Comparison of ENCODE assay signal across 8 cellular contexts in the genomic region with DNA sequence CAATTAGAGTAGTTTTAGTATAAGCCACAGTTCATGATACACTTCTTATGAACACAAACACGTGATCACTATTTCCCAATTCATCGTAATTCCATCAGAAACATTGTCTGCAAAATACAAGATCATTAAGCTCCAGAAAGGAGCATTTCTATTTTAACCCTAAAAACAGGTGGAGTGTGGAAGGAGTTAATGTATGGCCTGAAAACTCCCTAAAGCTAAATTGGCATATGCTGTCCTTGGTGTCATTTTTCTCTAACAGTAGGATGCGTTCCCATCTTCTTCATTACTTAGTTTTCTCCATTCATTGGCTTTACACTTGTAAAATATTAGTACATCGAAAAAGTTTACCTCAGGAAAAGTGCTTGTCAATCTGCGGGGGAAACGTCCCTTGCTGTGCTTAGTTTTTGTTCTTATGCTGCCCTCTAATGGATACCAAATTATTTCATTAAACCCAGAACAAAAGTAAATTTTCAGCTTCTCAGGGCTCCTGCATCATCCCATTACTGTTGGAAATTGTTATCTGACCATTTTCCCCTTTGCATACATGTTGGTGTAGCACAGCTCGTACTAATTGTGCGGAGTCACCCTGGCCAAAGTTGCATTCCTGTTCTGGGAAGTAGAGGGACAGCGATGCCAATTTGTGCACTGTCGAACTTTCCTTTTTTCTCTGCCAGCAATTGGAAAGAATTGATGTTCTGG.
DNase-seq lines count a peak whose midpoint lies in the region; ATAC-seq and TF ChIP-seq lines count a peak whose summit lies in the region.

No MANE protein-coding gene starts in this region.

- peak; percentile 51 for TF ChIP-seq CTCF in RWPE1 (conservative IDR thresholded peaks at IDR 0.05; ENCODE audit: low read depth)

- peak; percentile 79 for TF ChIP-seq RAD21 in Ishikawa (IDR thresholded peaks at IDR 0.05; ENCODE audit: low read depth)

- peaks cover 5% of the 10 kb centered on the region for H3K4me1 Mint-ChIP-seq in activated CD8-positive, alpha-beta memory T cell treated with anti-CD3 and anti-CD28 coated beads, Interleukin-2, amount 10 ng/mL, durations not matched to agents 7 days and 5 days
- H3K4me1 Mint-ChIP-seq in effector memory CD8-positive, alpha-beta T cell (ENCODE audit: low read depth in 2 of 2), result peaks cover 0 to 4% of the 10 kb centered on the region in 2 donors

- no peak overlapping the region for H3K4me3 Mint-ChIP-seq in activated CD8-positive, alpha-beta memory T cell treated with anti-CD3 and anti-CD28 coated beads, Interleukin-2, amount 10 ng/mL, durations not matched to agents 7 days and 5 days
- no peak overlapping the region for H3K4me3 Mint-ChIP-seq in effector memory CD8-positive, alpha-beta T cell

- H3K27me3 Mint-ChIP-seq in activated CD8-positive, alpha-beta memory T cell treated with anti-CD3 and anti-CD28 coated beads, Interleukin-2, amount 10 ng/mL, durations not matched to agents 7 days and 5 days, result no peaks in the 10 kb centered on the region
- no peaks in the 10 kb centered on the region for H3K27me3 Mint-ChIP-seq in effector memory CD8-positive, alpha-beta T cell

- no peak overlapping the region for H3K27ac Mint-ChIP-seq in activated CD8-positive, alpha-beta memory T cell treated with anti-CD3 and anti-CD28 coated beads, Interleukin-2, amount 10 ng/mL, durations not matched to agents 7 days and 5 days
- no peak overlapping the region for H3K27ac Mint-ChIP-seq in effector memory CD8-positive, alpha-beta T cell

- H3K27ac ChIP-seq in RWPE1, result no peak overlapping the region

- CTCF ChIA-PET in activated CD8-positive, alpha-beta memory T cell treated with anti-CD3 and anti-CD28 coated beads, Interleukin-2, amount 10 ng/mL, durations not matched to agents 7 days and 5 days (lab: Charles Lee), result interaction anchor here (0.7 to 4.8 kb wide), 13 partner anchors 8 to 303 kb away, joined by 3 to 26 read pairs (median 4); a partner anchor contains a TSS
- CTCF ChIA-PET in RWPE1 (lab: Yijun Ruan, JAX), result interaction anchor here (0.6 to 1.8 kb wide), 12 partner anchors 10 to 1210 kb away, joined by 3 to 11 read pairs (median 4); no protein-coding TSS in a partner anchor

- H3K36me3 Mint-ChIP-seq in activated CD8-positive, alpha-beta memory T cell treated with anti-CD3 and anti-CD28 coated beads, Interleukin-2, amount 10 ng/mL, durations not matched to agents 7 days and 5 days, result no peaks in the 10 kb centered on the region
- no peaks in the 10 kb centered on the region for H3K36me3 Mint-ChIP-seq in effector memory CD8-positive, alpha-beta T cell (ENCODE audit: insufficient read depth)

- H3K9me3 Mint-ChIP-seq in activated CD8-positive, alpha-beta memory T cell treated with anti-CD3 and anti-CD28 coated beads, Interleukin-2, amount 10 ng/mL, durations not matched to agents 7 days and 5 days (ENCODE audit: low read depth), result no peaks in the 10 kb centered on the region
- H3K9me3 Mint-ChIP-seq in effector memory CD8-positive, alpha-beta T cell, result no peaks in the 10 kb centered on the region

- no peak for DNase-seq in activated CD8-positive, alpha-beta memory T cell treated with anti-CD3 and anti-CD28 coated beads, Interleukin-2, amount 10 ng/mL, durations not matched to agents 7 days and 5 days
- no peak for DNase-seq in activated CD8-positive, alpha-beta memory T cell treated with anti-CD3 and anti-CD28 coated beads for 24 hours
- DNase-seq in RWPE1 (ENCODE audit: low spot score) (peak; percentile 42), midbrain (lab: John Stamatoyannopoulos, UW) (peak; percentile 51)
- DNase-seq in effector memory CD8-positive, alpha-beta T cell, result peak in 1 of 3 experiments; percentile 3
- DNase-seq in activated CD4-positive, CD25-positive, alpha-beta regulatory T cell (lab: John Stamatoyannopoulos, UW), result no peak

- POLR2A ChIA-PET in RWPE1 (lab: Yijun Ruan, JAX; ENCODE audit: low non-redundant PET), result no interaction called here

- peak; percentile 60 for ATAC-seq in activated CD8-positive, alpha-beta memory T cell treated with anti-CD3 and anti-CD28 coated beads, Interleukin-2, amount 10 ng/mL, durations not matched to agents 7 days and 5 days
- peak; percentile 75 for ATAC-seq in GM21390 (IDR thresholded peaks at IDR 0.05; ENCODE audit: unreplicated experiment)
- peak; percentile 64 for ATAC-seq in effector memory CD8-positive, alpha-beta T cell (replicated peaks)

- no peak for TF ChIP-seq EP300 in Ishikawa (IDR thresholded peaks at IDR 0.05; ENCODE audit: borderline replicate concordance)

TF ChIP-seq in Ishikawa, 13 proteins besides CTCF, POLR2A, EP300 and RAD21:
- TF ChIP-seq, protein P1, sequence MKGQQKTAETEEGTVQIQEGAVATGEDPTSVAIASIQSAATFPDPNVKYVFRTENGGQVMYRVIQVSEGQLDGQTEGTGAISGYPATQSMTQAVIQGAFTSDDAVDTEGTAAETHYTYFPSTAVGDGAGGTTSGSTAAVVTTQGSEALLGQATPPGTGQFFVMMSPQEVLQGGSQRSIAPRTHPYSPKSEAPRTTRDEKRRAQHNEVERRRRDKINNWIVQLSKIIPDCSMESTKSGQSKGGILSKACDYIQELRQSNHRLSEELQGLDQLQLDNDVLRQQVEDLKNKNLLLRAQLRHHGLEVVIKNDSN (IDR thresholded peaks at IDR 0.05), result no peak
- TF ChIP-seq YY1 (IDR thresholded peaks at IDR 0.05; ENCODE audit: low read depth) (no peak), TEAD4 (IDR thresholded peaks at IDR 0.05) (no peak), ZBTB7A (IDR thresholded peaks at IDR 0.05; ENCODE audit: low read depth) (no peak), TCF12 (IDR thresholded peaks at IDR 0.05; ENCODE audit: low read depth) (no peak), NFIC (IDR thresholded peaks at IDR 0.05) (no peak), CREB1 (IDR thresholded peaks at IDR 0.05; ENCODE audit: low read depth) (no peak)
- TF ChIP-seq, protein P2, sequence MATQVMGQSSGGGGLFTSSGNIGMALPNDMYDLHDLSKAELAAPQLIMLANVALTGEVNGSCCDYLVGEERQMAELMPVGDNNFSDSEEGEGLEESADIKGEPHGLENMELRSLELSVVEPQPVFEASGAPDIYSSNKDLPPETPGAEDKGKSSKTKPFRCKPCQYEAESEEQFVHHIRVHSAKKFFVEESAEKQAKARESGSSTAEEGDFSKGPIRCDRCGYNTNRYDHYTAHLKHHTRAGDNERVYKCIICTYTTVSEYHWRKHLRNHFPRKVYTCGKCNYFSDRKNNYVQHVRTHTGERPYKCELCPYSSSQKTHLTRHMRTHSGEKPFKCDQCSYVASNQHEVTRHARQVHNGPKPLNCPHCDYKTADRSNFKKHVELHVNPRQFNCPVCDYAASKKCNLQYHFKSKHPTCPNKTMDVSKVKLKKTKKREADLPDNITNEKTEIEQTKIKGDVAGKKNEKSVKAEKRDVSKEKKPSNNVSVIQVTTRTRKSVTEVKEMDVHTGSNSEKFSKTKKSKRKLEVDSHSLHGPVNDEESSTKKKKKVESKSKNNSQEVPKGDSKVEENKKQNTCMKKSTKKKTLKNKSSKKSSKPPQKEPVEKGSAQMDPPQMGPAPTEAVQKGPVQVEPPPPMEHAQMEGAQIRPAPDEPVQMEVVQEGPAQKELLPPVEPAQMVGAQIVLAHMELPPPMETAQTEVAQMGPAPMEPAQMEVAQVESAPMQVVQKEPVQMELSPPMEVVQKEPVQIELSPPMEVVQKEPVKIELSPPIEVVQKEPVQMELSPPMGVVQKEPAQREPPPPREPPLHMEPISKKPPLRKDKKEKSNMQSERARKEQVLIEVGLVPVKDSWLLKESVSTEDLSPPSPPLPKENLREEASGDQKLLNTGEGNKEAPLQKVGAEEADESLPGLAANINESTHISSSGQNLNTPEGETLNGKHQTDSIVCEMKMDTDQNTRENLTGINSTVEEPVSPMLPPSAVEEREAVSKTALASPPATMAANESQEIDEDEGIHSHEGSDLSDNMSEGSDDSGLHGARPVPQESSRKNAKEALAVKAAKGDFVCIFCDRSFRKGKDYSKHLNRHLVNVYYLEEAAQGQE (IDR thresholded peaks at IDR 0.05; ENCODE audit: low read depth), result no peak

Comparison
In these comparisons a context has a peak if more than half of its experiments do, and no peak if none do; other contexts are left out.
1. DNase-seq: peak in RWPE1 (single experiment) and midbrain (single experiment); none in activated CD8-positive, alpha-beta memory T cell treated with anti-CD3 and anti-CD28 coated beads, Interleukin-2, amount 10 ng/mL, durations not matched to agents 7 days and 5 days (single experiment), activated CD8-positive, alpha-beta memory T cell treated with anti-CD3 and anti-CD28 coated beads for 24 hours (single experiment) and activated CD4-positive, CD25-positive, alpha-beta regulatory T cell (0 of 4).
2. Peak in every context shown above with its lines, with median percentiles within 50 percentile points of each other: ATAC-seq.